ENCODE assay signal across 14 cellular contexts in the genomic region with DNA sequence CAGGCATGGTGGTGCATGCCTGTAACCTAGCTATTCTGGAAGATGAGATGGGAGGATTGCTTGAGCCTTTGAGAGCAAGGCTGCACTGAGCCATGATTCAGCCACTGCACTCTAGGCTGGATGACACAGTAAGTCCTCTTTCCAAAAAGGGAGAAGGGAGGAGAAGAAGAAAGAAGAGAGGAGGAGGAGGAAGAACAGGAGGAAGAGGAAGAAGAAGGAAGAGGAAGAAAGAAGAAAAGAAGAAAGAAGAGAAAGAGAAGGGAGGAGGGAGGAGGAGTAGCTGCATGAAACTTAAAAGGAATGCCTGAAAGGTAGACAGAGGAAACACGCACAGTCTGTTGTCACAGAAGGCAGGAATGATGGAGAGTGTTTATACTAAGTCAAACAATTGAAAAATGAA. TPM values are rescaled to one million over a fixed set of nuclear protein-coding genes. Genes with fewer than 3 reads are reported as not detected.
A peak's percentile ranks its signal among the peaks of the same experiment; 100 is the strongest.
DNase-seq lines count a peak whose midpoint lies in the region; ATAC-seq and TF ChIP-seq lines count a peak whose summit lies in the region.
"Had no signal": no experiment of that assay in that cellular context is flagged by ENCODE, and none has a peak within 500 bp of the region (broad histone marks: within the 10 kb centered on the region; RNA-seq: fewer than 3 reads in every experiment).

No MANE protein-coding gene starts in this region.

- POLR2A ChIA-PET in HEK293T (lab: Yijun Ruan, JAX), result interaction anchor here (1.0 kb wide), 1 partner anchor 15 kb away, joined by 4 read pairs; no protein-coding TSS in a partner anchor

- no peak overlapping the region for H3K27ac Mint-ChIP-seq in activated naive CD8-positive, alpha-beta T cell
- no peak overlapping the region for H3K27ac Mint-ChIP-seq in activated naive CD8-positive, alpha-beta T cell treated with anti-CD3 and anti-CD28 coated beads, Interleukin-2, amount 50 U/mL, for 24 hours
- peak overlapping the region; percentile 2 for H3K27ac Mint-ChIP-seq in activated T-helper 17 cell treated with anti-CD3 and anti-CD28 coated beads, Interleukin-2, amount 50 U/mL, for 72 hours
- H3K27ac Mint-ChIP-seq in nephron, result peak overlapping the region in 2 of 3 experiments; percentile 2 to 9

- H3K9me3 Mint-ChIP-seq in activated naive CD8-positive, alpha-beta T cell (ENCODE audit: low read depth), result no peaks in the 10 kb centered on the region
- H3K9me3 Mint-ChIP-seq in activated naive CD8-positive, alpha-beta T cell treated with anti-CD3 and anti-CD28 coated beads, Interleukin-2, amount 50 U/mL, for 24 hours, result no peaks in the 10 kb centered on the region
- no peaks in the 10 kb centered on the region for H3K9me3 Mint-ChIP-seq in activated T-helper 17 cell treated with anti-CD3 and anti-CD28 coated beads, Interleukin-2, amount 50 U/mL, for 72 hours
- H3K9me3 Mint-ChIP-seq in nephron, result no peaks in the 10 kb centered on the region
- H3K9me3 Mint-ChIP-seq: CD8-positive, alpha-beta memory T cell had no signal

- H3K4me3 Mint-ChIP-seq in activated naive CD8-positive, alpha-beta T cell, result peak overlapping the region; percentile 52
- no peak overlapping the region for H3K4me3 Mint-ChIP-seq in activated naive CD8-positive, alpha-beta T cell treated with anti-CD3 and anti-CD28 coated beads, Interleukin-2, amount 50 U/mL, for 24 hours
- no peak overlapping the region for H3K4me3 Mint-ChIP-seq in activated T-helper 17 cell treated with anti-CD3 and anti-CD28 coated beads, Interleukin-2, amount 50 U/mL, for 72 hours
- H3K4me3 Mint-ChIP-seq in nephron, result peak overlapping the region; percentile 39 to 57 (median 51)

- TF ChIP-seq CTCF in nephron (IDR thresholded peaks at IDR 0.05; ENCODE audit: unreplicated experiment in 3 of 3), result no peak

- no peak for ATAC-seq in activated naive CD8-positive, alpha-beta T cell treated with anti-CD3 and anti-CD28 coated beads, Interleukin-2, amount 50 U/mL, for 24 hours
- no peak for ATAC-seq in activated T-helper 17 cell treated with anti-CD3 and anti-CD28 coated beads, Interleukin-2, amount 50 U/mL, for 72 hours (replicated peaks)
- ATAC-seq: A549 had no signal

- no peaks in the 10 kb centered on the region for H3K36me3 Mint-ChIP-seq in activated naive CD8-positive, alpha-beta T cell
- no peaks in the 10 kb centered on the region for H3K36me3 Mint-ChIP-seq in activated naive CD8-positive, alpha-beta T cell treated with anti-CD3 and anti-CD28 coated beads, Interleukin-2, amount 50 U/mL, for 24 hours (ENCODE audit: low read depth)
- H3K36me3 Mint-ChIP-seq in activated T-helper 17 cell treated with anti-CD3 and anti-CD28 coated beads, Interleukin-2, amount 50 U/mL, for 72 hours (ENCODE audit: low read depth), result no peaks in the 10 kb centered on the region
- no peaks in the 10 kb centered on the region for H3K36me3 Mint-ChIP-seq in nephron (ENCODE audit: low read depth)
- H3K36me3 Mint-ChIP-seq: CD14-positive monocyte had no signal

- no peak for DNase-seq in activated naive CD8-positive, alpha-beta T cell treated with anti-CD3 and anti-CD28 coated beads, Interleukin-2, amount 50 U/mL, for 24 hours
- DNase-seq in HEK293T (ENCODE audit: extremely low spot score), result no peak
- DNase-seq in SKM-1 (lab: John Stamatoyannopoulos, UW; ENCODE audit: unreplicated experiment), result no peak
- DNase-seq in COLO668 (lab: John Stamatoyannopoulos, UW; ENCODE audit: unreplicated experiment), result no peak
- DNase-seq: CD8-positive, alpha-beta memory T cell; DMS53; GF-D8; GM23248; H7 had no signal

- H3K27me3 Mint-ChIP-seq in activated naive CD8-positive, alpha-beta T cell, result no peaks in the 10 kb centered on the region
- H3K27me3 Mint-ChIP-seq in activated naive CD8-positive, alpha-beta T cell treated with anti-CD3 and anti-CD28 coated beads, Interleukin-2, amount 50 U/mL, for 24 hours, result no peaks in the 10 kb centered on the region
- no peaks in the 10 kb centered on the region for H3K27me3 Mint-ChIP-seq in activated T-helper 17 cell treated with anti-CD3 and anti-CD28 coated beads, Interleukin-2, amount 50 U/mL, for 72 hours
- H3K27me3 Mint-ChIP-seq in nephron (ENCODE audit: low read depth), result no peaks in the 10 kb centered on the region
- H3K27me3 Mint-ChIP-seq: CD8-positive, alpha-beta memory T cell had no signal

- CTCF ChIA-PET in HEK293T (lab: Yijun Ruan, JAX), result no interaction called here

- H3K4me1 Mint-ChIP-seq in activated naive CD8-positive, alpha-beta T cell (ENCODE audit: low read depth), result peaks cover 16% of the 10 kb centered on the region
- H3K4me1 Mint-ChIP-seq in activated naive CD8-positive, alpha-beta T cell treated with anti-CD3 and anti-CD28 coated beads, Interleukin-2, amount 50 U/mL, for 24 hours, result peaks cover 23% of the 10 kb centered on the region
- peaks cover 5% of the 10 kb centered on the region for H3K4me1 Mint-ChIP-seq in activated T-helper 17 cell treated with anti-CD3 and anti-CD28 coated beads, Interleukin-2, amount 50 U/mL, for 72 hours
- H3K4me1 Mint-ChIP-seq in nephron, result peaks cover 31% of the 10 kb centered on the region

TF ChIP-seq in HEK293T, 16 proteins besides CTCF, POLR2A, EP300 and RAD21:
- TF ChIP-seq CTBP1 (IDR thresholded peaks at IDR 0.05; ENCODE audit: borderline replicate concordance) (no peak), BHLHE40 (IDR thresholded peaks at IDR 0.05; ENCODE audit: borderline replicate concordance) (no peak), FOXK2 (IDR thresholded peaks at IDR 0.05) (no peak), HDGF (IDR thresholded peaks at IDR 0.05; ENCODE audit: borderline replicate concordance) (no peak), TARDBP (IDR thresholded peaks at IDR 0.05) (no peak), FOXM1 (IDR thresholded peaks at IDR 0.05; ENCODE audit: borderline replicate concordance) (no peak), L3MBTL2 (conservative IDR thresholded peaks at IDR 0.05) (no peak), ZNF384 (IDR thresholded peaks at IDR 0.05) (no peak), ARNT (IDR thresholded peaks at IDR 0.05) (no peak), LEF1 (IDR thresholded peaks at IDR 0.05; ENCODE audit: borderline replicate concordance) (no peak)
- TF ChIP-seq, protein P1, sequence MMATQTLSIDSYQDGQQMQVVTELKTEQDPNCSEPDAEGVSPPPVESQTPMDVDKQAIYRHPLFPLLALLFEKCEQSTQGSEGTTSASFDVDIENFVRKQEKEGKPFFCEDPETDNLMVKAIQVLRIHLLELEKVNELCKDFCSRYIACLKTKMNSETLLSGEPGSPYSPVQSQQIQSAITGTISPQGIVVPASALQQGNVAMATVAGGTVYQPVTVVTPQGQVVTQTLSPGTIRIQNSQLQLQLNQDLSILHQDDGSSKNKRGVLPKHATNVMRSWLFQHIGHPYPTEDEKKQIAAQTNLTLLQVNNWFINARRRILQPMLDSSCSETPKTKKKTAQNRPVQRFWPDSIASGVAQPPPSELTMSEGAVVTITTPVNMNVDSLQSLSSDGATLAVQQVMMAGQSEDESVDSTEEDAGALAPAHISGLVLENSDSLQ (IDR thresholded peaks at IDR 0.05), result no peak

RNA-seq across cellular contexts. Expression of a gene that starts 3.6 kb away (rescaled TPM):
- 10 to 100 TPM; 14.8 to 15.0 TPM for total RNA-seq in activated T-helper 17 cell treated with anti-CD3 and anti-CD28 coated beads, Interleukin-2, amount 50 U/mL, for 72 hours

RNA-seq across cellular contexts. Expression of a gene that starts 56.6 kb away (rescaled TPM):
- total RNA-seq in activated T-helper 17 cell treated with anti-CD3 and anti-CD28 coated beads, Interleukin-2, amount 50 U/mL, for 72 hours, result 10 to 100 TPM; 22.1 to 27.5 TPM

Comparison
In these comparisons a context has a peak if more than half of its experiments do, and no peak if none do; other contexts are left out.
1. H3K4me3 Mint-ChIP-seq: peak in activated naive CD8-positive, alpha-beta T cell (single experiment) and nephron (3 of 3); none in activated naive CD8-positive, alpha-beta T cell treated with anti-CD3 and anti-CD28 coated beads, Interleukin-2, amount 50 U/mL, for 24 hours (single experiment) and activated T-helper 17 cell treated with anti-CD3 and anti-CD28 coated beads, Interleukin-2, amount 50 U/mL, for 72 hours (single experiment).
2. H3K27ac Mint-ChIP-seq: peak in activated T-helper 17 cell treated with anti-CD3 and anti-CD28 coated beads, Interleukin-2, amount 50 U/mL, for 72 hours (single experiment) and nephron (2 of 3); none in activated naive CD8-positive, alpha-beta T cell (single experiment) and activated naive CD8-positive, alpha-beta T cell treated with anti-CD3 and anti-CD28 coated beads, Interleukin-2, amount 50 U/mL, for 24 hours (single experiment).